ENCODE assay signal across 1 cellular context in genomic region chr4:82371398-82371972, GRCh38.
TF ChIP-seq lines count a peak whose summit lies in the region.

No MANE protein-coding gene starts in this region.

TF ChIP-seq in HEK293, 187 proteins besides CTCF, POLR2A, EP300 and RAD21 (continued from another document):
- no peak for TF ChIP-seq ZBTB49 (tag by site-specific recombination; IDR thresholded peaks at IDR 0.05; ENCODE audit: low read depth)
